In genomic region chr1:91741301-91741700, GRCh38 we compare ENCODE assay signal across 28 cellular contexts.
DNase-seq lines count a peak whose midpoint lies in the region; ATAC-seq, FAIRE-seq and TF ChIP-seq lines count a peak whose summit lies in the region.
"Had no signal": no experiment of that assay in that cellular context is flagged by ENCODE, and none has a peak within 500 bp of the region (broad histone marks: within the 10 kb centered on the region; RNA-seq: fewer than 3 reads in every experiment).

No MANE protein-coding gene starts in this region.

- H3K4me1 ChIP-seq in breast epithelium (peaks cover 0 to 26% of the 10 kb centered on the region in 2 donors), K562 (replicated peaks in 1 of 2; ENCODE audit: control insufficient read depth in 2 of 2, insufficient read depth in 2 of 2, low read length in 2 of 2) (peaks cover 0 to 5% of the 10 kb centered on the region in 2 experiments; a peak in 2 of 5 replicates), subcutaneous abdominal adipose tissue (ENCODE audit: control insufficient read depth in 5 of 5, insufficient read depth in 5 of 5, low read length in 5 of 5) (peaks cover 5 to 49% (median 48%) of the 10 kb centered on the region in 5 donors), spleen (peaks cover 4 to 35% (median 16%) of the 10 kb centered on the region in 6 donors)
- H3K4me1 ChIP-seq: BE2C had no signal

- in situ Hi-C loops in K562 (cut with MboI), result no loop called here

- H3K9me3 ChIP-seq in breast epithelium (no peaks in the 10 kb centered on the region), K562 (replicated peaks; ENCODE audit: control insufficient read depth, insufficient read depth, low read depth, low read length) (no peaks in the 10 kb centered on the region), subcutaneous abdominal adipose tissue (ENCODE audit: control insufficient read depth in 5 of 5, low read length in 5 of 5) (no peaks in the 10 kb centered on the region), spleen (no peaks in the 10 kb centered on the region)
- H3K9me3 ChIP-seq: ascending aorta, BE2C, lower lobe of right lung, pancreas had no signal

- no peak for ATAC-seq in K562
- no peak for ATAC-seq in GM18873 (IDR thresholded peaks at IDR 0.05; ENCODE audit: low FRiP score, unreplicated experiment)
- ATAC-seq: lower lobe of right lung; pancreas; stimulated activated naive CD8-positive, alpha-beta T cell treated with anti-CD3 and anti-CD28 coated beads, Interleukin-15, amount 100 ng/mL, for 72 hours had no signal

- no peak for FAIRE-seq in K562 (lab: Jason Lieb, UNC)
- FAIRE-seq: GM19239, pancreas had no signal

- no peaks in the 10 kb centered on the region for H4K20me1 ChIP-seq in K562 (replicated peaks; ENCODE audit: control insufficient read depth, insufficient read depth, low read length)

- intact Hi-C loops in breast epithelium (cut with DNase I; ENCODE audit: low total_unique reads) (no loop called here), MCF 10A (cut with micrococcal nuclease) (no loop called here), K562 (cut with micrococcal nuclease) (no loop called here), spleen (cut with DNase I; ENCODE audit: low total_unique reads) (no loop called here)

- H3K27me3 Mint-ChIP-seq in MCF 10A (ENCODE audit: insufficient read depth, unreplicated experiment) (no peaks in the 10 kb centered on the region), immature natural killer cell (ENCODE audit: low read depth in 3 of 3) (peaks cover 2 to 55% (median 44%) of the 10 kb centered on the region in 3 donors)
- H3K27me3 Mint-ChIP-seq: activated CD4-positive, alpha-beta memory T cell treated with anti-CD3 and anti-CD28 coated beads, Interleukin-2, amount 10 ng/mL, durations not matched to agents 7 days and 5 days; stimulated activated naive CD8-positive, alpha-beta T cell treated with anti-CD3 and anti-CD28 coated beads, Interleukin-15, amount 100 ng/mL, for 72 hours had no signal

- WGBS in K562 (ENCODE audit: insufficient coverage, low coverage, missing lambda C conversion rate), result 93% methylated on average over 3 of the region's 5 CpGs
- 94 to 100% (median 97%) methylated on average over 5 of the region's 5 CpGs for WGBS in spleen, 5 donors

- BruUV-seq in MCF 10A (replicated peaks; lab: Mats Ljungman, UMichigan) (no TSS peak), K562 (replicated peaks; lab: Mats Ljungman, UMichigan) (no TSS peak)

- no peak for TF ChIP-seq CTCF in breast epithelium (IDR thresholded peaks at IDR 0.05)
- no peak for TF ChIP-seq CTCF in MCF 10A (IDR thresholded peaks at IDR 0.05; ENCODE audit: unreplicated experiment)
- no peak for TF ChIP-seq CTCF in K562 (IDR thresholded peaks at IDR 0.05 in 2 of 3, conservative IDR thresholded peaks at IDR 0.05 in 1 of 3; ENCODE audit: insufficient read depth in 2 of 3, low read depth in 1 of 3, low read length in 3 of 3)
- no peak for TF ChIP-seq CTCF in spleen (IDR thresholded peaks at IDR 0.05 in 8 of 11, conservative IDR thresholded peaks at IDR 0.05 in 3 of 11)

- no peak overlapping the region for H2AFZ ChIP-seq in K562 (ENCODE audit: low read depth, low read length)

- no peaks in the 10 kb centered on the region for H3K27me3 ChIP-seq in breast epithelium
- H3K27me3 ChIP-seq in K562 (ENCODE audit: control insufficient read depth in 2 of 2, insufficient read depth in 2 of 2, low read length in 2 of 2), result no peaks in the 10 kb centered on the region
- no peaks in the 10 kb centered on the region for H3K27me3 ChIP-seq in subcutaneous abdominal adipose tissue (ENCODE audit: control insufficient read depth in 5 of 5, insufficient read depth in 4 of 5, low read length in 5 of 5)
- no peaks in the 10 kb centered on the region for H3K27me3 ChIP-seq in spleen (replicated peaks in 1 of 7)
- H3K27me3 ChIP-seq: ascending aorta, BE2C, pancreas, SJCRH30 had no signal

- no peak overlapping the region for H3K4me3 ChIP-seq in breast epithelium
- no peak overlapping the region for H3K4me3 ChIP-seq in K562
- no peak overlapping the region for H3K4me3 ChIP-seq in subcutaneous abdominal adipose tissue (ENCODE audit: low read depth in 1 of 5, low read length in 5 of 5)
- H3K4me3 ChIP-seq in spleen, result no peak overlapping the region
- H3K4me3 ChIP-seq: ascending aorta, lower lobe of right lung, pancreas, SJCRH30 had no signal

- H3K9ac ChIP-seq in K562 (ENCODE audit: insufficient read depth in 1 of 2, low read depth in 2 of 2, low read length in 2 of 2) (peak overlapping the region in 1 of 2 experiments; percentile 37; a peak in 2 of 4 replicates), subcutaneous abdominal adipose tissue (ENCODE audit: low read length in 5 of 5) (no peak overlapping the region)

- H3K9me3 Mint-ChIP-seq in MCF 10A (ENCODE audit: unreplicated experiment) (no peaks in the 10 kb centered on the region), immature natural killer cell (no peaks in the 10 kb centered on the region)

- POLR2A ChIA-PET in MCF 10A (lab: Yijun Ruan, JAX) (interaction anchor here (1.2 kb wide), 1 partner anchor 204 kb away, joined by 3 read pairs; no protein-coding TSS in a partner anchor), K562 (lab: Yijun Ruan, JAX) (interaction anchor here (0.5 kb wide), 1 partner anchor 22 kb away, joined by 3 read pairs; no protein-coding TSS in a partner anchor)

- peaks cover 22% of the 10 kb centered on the region for H3K36me3 Mint-ChIP-seq in MCF 10A (ENCODE audit: insufficient read depth, unreplicated experiment)
- H3K36me3 Mint-ChIP-seq in immature natural killer cell, result peaks cover 39 to 73% (median 49%) of the 10 kb centered on the region in 3 donors

- no peak overlapping the region for H3K4me2 ChIP-seq in K562 (ENCODE audit: insufficient read depth, low read length)

- TF ChIP-seq RAD21 in K562 (CRISPR knock-in tag; conservative IDR thresholded peaks at IDR 0.05 in 1 of 2, IDR thresholded peaks at IDR 0.05 in 1 of 2), result no peak

- H3K4me3 Mint-ChIP-seq in MCF 10A (ENCODE audit: unreplicated experiment) (no peak overlapping the region), immature natural killer cell (peak overlapping the region in 1 of 5 donors; percentile 18)
- H3K4me3 Mint-ChIP-seq: activated B cell treated with CpG ODN at 0.5 μM for 24 hours; activated CD4-positive, alpha-beta memory T cell treated with anti-CD3 and anti-CD28 coated beads, Interleukin-2, amount 10 ng/mL, durations not matched to agents 7 days and 5 days; activated naive CD4-positive, alpha-beta T cell treated with anti-CD3 and anti-CD28 coated beads for 36 hours; stimulated activated naive CD8-positive, alpha-beta T cell treated with anti-CD3 and anti-CD28 coated beads, Interleukin-15, amount 100 ng/mL, for 72 hours had no signal

- H3K4me1 Mint-ChIP-seq in MCF 10A (ENCODE audit: insufficient read depth, unreplicated experiment) (peaks cover 62% of the 10 kb centered on the region), immature natural killer cell (peaks cover 85 to 92% of the 10 kb centered on the region in 2 donors)
- H3K4me1 Mint-ChIP-seq: activated B cell treated with CpG ODN at 0.5 μM for 24 hours; activated CD4-positive, alpha-beta memory T cell treated with anti-CD3 and anti-CD28 coated beads, Interleukin-2, amount 10 ng/mL, durations not matched to agents 7 days and 5 days had no signal

- CTCF ChIA-PET in MCF 10A (lab: Yijun Ruan, JAX), result interaction anchor here (0.7 kb wide), 1 partner anchor 211 kb away, joined by 4 read pairs; no protein-coding TSS in a partner anchor
- CTCF ChIA-PET in K562 (lab: Yijun Ruan, JAX; ENCODE audit: low intra/inter-chr PET ratio), result no interaction called here

- TF ChIP-seq POLR2A in breast epithelium (IDR thresholded peaks at IDR 0.05) (no peak), K562 (conservative IDR thresholded peaks at IDR 0.05) (no peak), spleen (IDR thresholded peaks at IDR 0.05) (no peak)

- H3K27ac ChIP-seq in breast epithelium (peak overlapping the region; percentile 79 to 83), K562 (ENCODE audit: extremely low read depth, low read depth, low read length) (no peak overlapping the region), subcutaneous abdominal adipose tissue (ENCODE audit: low read depth, low read length) (peak overlapping the region; percentile 13), spleen (peak overlapping the region in 1 of 8 donors; percentile 51)
- H3K27ac ChIP-seq: epithelial cell of prostate, lower lobe of right lung, pancreas, SJCRH30 had no signal

- no peaks in the 10 kb centered on the region for H3K9me1 ChIP-seq in K562 (ENCODE audit: control insufficient read depth, insufficient read depth, low read length)

- H3K36me3 ChIP-seq in breast epithelium (no peaks in the 10 kb centered on the region), K562 (ENCODE audit: control insufficient read depth, insufficient read depth, low read length) (peaks cover 17% of the 10 kb centered on the region), subcutaneous abdominal adipose tissue (ENCODE audit: control insufficient read depth in 5 of 5, insufficient read depth in 5 of 5, low read length in 5 of 5) (peaks cover 3 to 26% (median 20%) of the 10 kb centered on the region in 5 donors), spleen (peaks cover 0 to 27% (median 5%) of the 10 kb centered on the region in 6 donors)
- H3K36me3 ChIP-seq: ascending aorta, BE2C, pancreas, SJCRH30 had no signal

- no peak overlapping the region for H3K27ac Mint-ChIP-seq in MCF 10A (ENCODE audit: low read depth, unreplicated experiment)
- H3K27ac Mint-ChIP-seq in immature natural killer cell, result peak overlapping the region; percentile 68 to 94 (median 73)
- H3K27ac Mint-ChIP-seq: activated B cell treated with CpG ODN at 0.5 μM for 24 hours; activated CD4-positive, alpha-beta memory T cell treated with anti-CD3 and anti-CD28 coated beads, Interleukin-2, amount 10 ng/mL, durations not matched to agents 7 days and 5 days; activated naive CD4-positive, alpha-beta T cell treated with anti-CD3 and anti-CD28 coated beads for 36 hours; stimulated activated naive CD8-positive, alpha-beta T cell treated with anti-CD3 and anti-CD28 coated beads, Interleukin-15, amount 100 ng/mL, for 72 hours had no signal

- TF ChIP-seq EP300 in K562 (IDR thresholded peaks at IDR 0.05; ENCODE audit: low read length), result no peak

- no peaks in the 10 kb centered on the region for H3K79me2 ChIP-seq in K562 (ENCODE audit: control insufficient read depth, insufficient read depth, low read length)

- DNase-seq in breast epithelium (ENCODE audit: low spot score in 2 of 2) (no peak), MCF 10A (ENCODE audit: unreplicated experiment) (no peak), K562 (ENCODE audit: extremely low read depth in 1 of 4, low spot score in 3 of 4) (no peak), immature natural killer cell (no peak), superior temporal gyrus (ENCODE audit: extremely low spot score) (no peak), spleen (no peak)
- DNase-seq: 8988T; activated B cell treated with CpG ODN at 0.5 μM for 24 hours; activated CD4-positive, alpha-beta memory T cell treated with anti-CD3 and anti-CD28 coated beads, Interleukin-2, amount 10 ng/mL, durations not matched to agents 7 days and 5 days; activated naive CD4-positive, alpha-beta T cell treated with anti-CD3 and anti-CD28 coated beads for 36 hours; activated T-cell treated with anti-CD3 and anti-CD28 coated beads, Interleukin-2, amount 50 U/mL, for 1 hour; BE2C; dermis blood vessel endothelial cell; GOT3; head of caudate nucleus; lower lobe of right lung; NCI-H1436 treated with DMSO at 0.1 percent for 48 hours; NCI-H774; OCI-M1; pancreas; SJCRH30; stimulated activated naive CD8-positive, alpha-beta T cell treated with anti-CD3 and anti-CD28 coated beads, Interleukin-15, amount 100 ng/mL, for 72 hours; T-helper 2 cell had no signal
